28 cellular contexts compared by ENCODE assay signal in genomic region chr3:149608987-149609386, GRCh38. TPM values are rescaled to one million over a fixed set of nuclear protein-coding genes. Genes with fewer than 3 reads are reported as not detected.
A peak's percentile ranks its signal among the peaks of the same experiment; 100 is the strongest.
DNase-seq lines count a peak whose midpoint lies in the region; ATAC-seq, FAIRE-seq and TF ChIP-seq lines count a peak whose summit lies in the region.
"Had no signal": no experiment of that assay in that cellular context is flagged by ENCODE, and none has a peak within 500 bp of the region (broad histone marks: within the 10 kb centered on the region; RNA-seq: fewer than 3 reads in every experiment).

No MANE protein-coding gene starts in this region.

- no TSS peak for BruUV-seq in HepG2 (replicated peaks; lab: Mats Ljungman, UMichigan)

- CTCF ChIA-PET in HepG2 (lab: Yijun Ruan, JAX; ENCODE audit: low intra/inter-chr PET ratio, low total read pairs), result no interaction called here

- H3K79me2 ChIP-seq in HepG2 (ENCODE audit: insufficient read depth, low read length), result peaks cover 80% of the 10 kb centered on the region

- no peak for TF ChIP-seq RAD21 in HepG2 (CRISPR knock-in tag; IDR thresholded peaks at IDR 0.05)

- no peak for TF ChIP-seq CTCF in ascending aorta (IDR thresholded peaks at IDR 0.05)
- no peak for TF ChIP-seq CTCF in HepG2 (CRISPR knock-in tag; IDR thresholded peaks at IDR 0.05)
- no peak for TF ChIP-seq CTCF in spleen (IDR thresholded peaks at IDR 0.05 in 8 of 11, conservative IDR thresholded peaks at IDR 0.05 in 3 of 11)

- peak overlapping the region; percentile 65 for H3K9ac ChIP-seq in HepG2 (ENCODE audit: insufficient read depth, low read depth, low read length)

- no peak overlapping the region for H3K4me3 ChIP-seq in ascending aorta
- peak overlapping the region in 1 of 3 experiments; percentile 30; a peak in 1 of 6 replicates for H3K4me3 ChIP-seq in HepG2 (replicated peaks in 1 of 3; ENCODE audit: insufficient read depth in 1 of 3, low read depth in 2 of 3, low read length in 3 of 3)
- H3K4me3 ChIP-seq in spleen, result no peak overlapping the region
- H3K4me3 ChIP-seq: body of pancreas, gastroesophageal sphincter, GM23338, left lung, sigmoid colon, transverse colon had no signal

- H4K20me1 ChIP-seq in HepG2 (ENCODE audit: insufficient read depth, low read length), result peaks cover 2% of the 10 kb centered on the region; the same call in 1 of the 2 replicates

- TF ChIP-seq EP300 in HepG2 (IDR thresholded peaks at IDR 0.05; ENCODE audit: low read depth in 2 of 2, low read length in 2 of 2) (no peak), HepG2 (CRISPR knock-in tag; IDR thresholded peaks at IDR 0.05; ENCODE audit: borderline replicate concordance) (no peak)

- no peak for DNase-seq in ascending aorta (ENCODE audit: low spot score in 2 of 2)
- DNase-seq in HepG2 (ENCODE audit: low spot score), result no peak
- DNase-seq in spleen, result no peak
- DNase-seq in RKO (ENCODE audit: low spot score), result no peak
- DNase-seq in activated T-cell treated with anti-CD3 and anti-CD28 coated beads for 4 hours, result no peak
- DNase-seq: activated CD4-positive, CD25-positive, alpha-beta regulatory T cell; activated naive CD4-positive, alpha-beta T cell treated with anti-CD3 and anti-CD28 coated beads for 36 hours; body of pancreas; C1 segment of cervical spinal cord; DMS53; hypothalamus; KBM-7; left lung; NCI-H1105 treated with DMSO at 0.1 percent for 48 hours; NCI-H187 treated with DMSO at 0.1 percent for 48 hours; NCI-H2171 treated with DMSO at 0.1 percent for 48 hours; NCI-H510A treated with DMSO at 0.1 percent for 48 hours; sigmoid colon; stimulated activated CD4-positive, alpha-beta T cell treated with anti-CD3 and anti-CD28 coated beads, Interleukin-15, amount 100 ng/mL, for 24 hours; transverse colon had no signal

- WGBS in HepG2 (ENCODE audit: low lambda C conversion rate), result 57% methylated on average over 3 of the region's 3 CpGs
- 78 to 92% (median 87%) methylated on average over 3 of the region's 3 CpGs for WGBS in spleen, 5 donors

- TF ChIP-seq POLR2A in HepG2 (IDR thresholded peaks at IDR 0.05; ENCODE audit: insufficient read depth in 1 of 2, low read depth in 2 of 2, low read length in 2 of 2) (no peak), spleen (IDR thresholded peaks at IDR 0.05) (no peak)

- H3K9me3 ChIP-seq in ascending aorta, result no peaks in the 10 kb centered on the region
- no peaks in the 10 kb centered on the region for H3K9me3 ChIP-seq in HepG2 (ENCODE audit: low read length)
- no peaks in the 10 kb centered on the region for H3K9me3 ChIP-seq in spleen
- H3K9me3 ChIP-seq: body of pancreas, gastroesophageal sphincter, left lung, neutrophil, sigmoid colon, transverse colon had no signal

- no peak for FAIRE-seq in HepG2 (lab: Jason Lieb, UNC)
- FAIRE-seq: G401.6 had no signal

- in situ Hi-C loops in HepG2 (cut with HindIII; ENCODE audit: extremely low pct_ligation_motif_present, low pct_unique_long_range_greater_than_20kb), result no loop called here

- POLR2A ChIA-PET in HepG2 (lab: Yijun Ruan, JAX), result interaction anchor here (0.7 to 4.1 kb wide), 10 partner anchors 9 to 309 kb away, joined by 3 to 42 read pairs (median 11); partner anchors contain the start of gene WWTR1

- H3K4me2 ChIP-seq in HepG2 (ENCODE audit: low read depth, low read length), result peak overlapping the region; percentile 73
- H3K4me2 ChIP-seq: GM23338 had no signal

- H3K27ac ChIP-seq in ascending aorta (peak overlapping the region; percentile 52 to 58), HepG2 (ENCODE audit: extremely low read length, insufficient read depth, low read length) (peak overlapping the region; percentile 89), spleen (peak overlapping the region in 7 of 8 donors; percentile 56 to 85 (median 72))
- H3K27ac ChIP-seq: neutrophil had no signal

- H3K27me3 ChIP-seq in ascending aorta (no peaks in the 10 kb centered on the region), HepG2 (ENCODE audit: control insufficient read depth in 1 of 2, insufficient read depth in 2 of 2, low read length in 2 of 2) (no peaks in the 10 kb centered on the region), spleen (replicated peaks in 1 of 7) (no peaks in the 10 kb centered on the region)
- H3K27me3 ChIP-seq: body of pancreas, gastroesophageal sphincter, sigmoid colon, transverse colon had no signal

- H3K4me1 ChIP-seq in ascending aorta (peaks cover 7 to 67% of the 10 kb centered on the region in 2 donors), HepG2 (ENCODE audit: insufficient read depth, low read length) (peaks cover 100% of the 10 kb centered on the region), spleen (peaks cover 0 to 49% (median 11%) of the 10 kb centered on the region in 6 donors)

- intact Hi-C loops in ascending aorta (cut with DNase I), result no loop called here
- intact Hi-C loops in HepG2 (cut with micrococcal nuclease; ENCODE audit: unreplicated experiment), result loop anchor here (5.0 kb wide), 2 partner anchors 33 to 48 kb away; partner anchors contain the start of gene WWTR1
- intact Hi-C loops in spleen (cut with DNase I; ENCODE audit: low total_unique reads), result no loop called here

- H2AFZ ChIP-seq in HepG2 (ENCODE audit: low read length), result no peak overlapping the region
- H2AFZ ChIP-seq: GM23338 had no signal

- peak; percentile 4 for ATAC-seq in GM18909 (IDR thresholded peaks at IDR 0.05; ENCODE audit: poor library complexity, unreplicated experiment)
- peak; percentile 11; the same call in 1 of the 3 replicates for ATAC-seq in HepG2
- ATAC-seq in HG02981 (IDR thresholded peaks at IDR 0.05; ENCODE audit: unreplicated experiment), result no peak
- ATAC-seq: body of pancreas; gastroesophageal sphincter; GM23338; left lung; SK-N-SH treated with all-trans-retinoic acid at 6 μM for 48 hours; stimulated activated effector memory CD8-positive, alpha-beta T cell treated with anti-CD3 and anti-CD28 coated beads, Interleukin-12 subunit alpha, Interleukin-12 subunit beta, amount 100 ng/mL, for 72 hours had no signal

- H3K36me3 ChIP-seq in ascending aorta (no peaks in the 10 kb centered on the region), HepG2 (replicated peaks in 1 of 2; ENCODE audit: control insufficient read depth in 1 of 2, insufficient read depth in 2 of 2, low read length in 2 of 2) (peaks cover 8 to 36% of the 10 kb centered on the region in 2 experiments), spleen (no peaks in the 10 kb centered on the region)
- H3K36me3 ChIP-seq: gastroesophageal sphincter, left lung, neutrophil, sigmoid colon, transverse colon had no signal

TF ChIP-seq in HepG2, 621 proteins besides CTCF, POLR2A, EP300 and RAD21 (continues in another document):
- 0 out of 2 replicates have a peak, but pooled peaks have one; percentile 73 for TF ChIP-seq ZNF549 (CRISPR knock-in tag; IDR thresholded peaks at IDR 0.05)
- TF ChIP-seq ZNF772 (CRISPR knock-in tag; IDR thresholded peaks at IDR 0.05), result no peak

RNA-seq across cellular contexts. Expression of gene WWTR1, which starts 48.8 kb away (rescaled TPM):
- 282 TPM for total RNA-seq in ascending aorta
- total RNA-seq in HepG2 (2016; rRNA removed; fragmentation: Illumina TruSeq; extraction: Trizol), result 19.7 and 27.0 TPM in 2 replicates
- total RNA-seq in HepG2 (2016; cell fraction: cytosol; rRNA removed; fragmentation: Illumina TruSeq; extraction: Trizol; ENCODE audit: low read depth), result 3.0 and 4.5 TPM in 2 replicates
- total RNA-seq in HepG2 (2016; cell fraction: insoluble cytoplasmic fraction; rRNA removed; fragmentation: Illumina TruSeq; extraction: Trizol), result 18.2 and 25.1 TPM in 2 replicates
- total RNA-seq in HepG2 (2016; cell fraction: membrane; rRNA removed; fragmentation: Illumina TruSeq; extraction: Trizol), result 11.0 and 11.7 TPM in 2 replicates
- 22.2 and 23.3 TPM in 2 replicates for total RNA-seq in HepG2 (2016; cell fraction: nucleus; rRNA removed; fragmentation: Illumina TruSeq; extraction: Trizol)
- polyA plus RNA-seq in HepG2 (2011; rRNA removed), result 105 and 139 TPM in 2 replicates
- polyA plus RNA-seq in HepG2 (2011; cell fraction: cytosol; rRNA removed), result 87.9 and 94.0 TPM in 2 replicates
- polyA plus RNA-seq in HepG2 (2011; cell fraction: nucleus; rRNA removed), result 104 and 133 TPM in 2 replicates
- polyA plus RNA-seq in HepG2 (2012), result 75.0 and 83.3 TPM in 2 replicates
- 5.5 and 5.7 TPM in 2 replicates for polyA plus RNA-seq in HepG2 (2016; cell fraction: cytosol; fragmentation: Illumina TruSeq; extraction: Trizol; ENCODE audit: low read depth)
- 54.5 and 55.7 TPM in 2 replicates for polyA plus RNA-seq in HepG2 (2016; cell fraction: insoluble cytoplasmic fraction; fragmentation: Illumina TruSeq; extraction: Trizol; ENCODE audit: low read depth)
- 11.1 and 12.3 TPM in 2 replicates for polyA plus RNA-seq in HepG2 (2016; cell fraction: membrane; fragmentation: Illumina TruSeq; extraction: Trizol; ENCODE audit: low read depth)
- polyA plus RNA-seq in HepG2 (2016; cell fraction: nucleus; fragmentation: Illumina TruSeq; extraction: Trizol; ENCODE audit: insufficient read depth, low read depth), result 38.7 and 40.5 TPM in 2 replicates
- polyA minus RNA-seq in HepG2 (2011; rRNA and poly(A)+ RNA removed; ENCODE audit: low replicate concordance), result 71.2 and 129 TPM in 2 replicates
- polyA minus RNA-seq in HepG2 (2011; cell fraction: cytosol; rRNA and poly(A)+ RNA removed), result 90.2 and 115 TPM in 2 replicates
- 131 and 167 TPM in 2 replicates for polyA minus RNA-seq in HepG2 (2011; cell fraction: nucleus; rRNA and poly(A)+ RNA removed)
- total RNA-seq in spleen, result 10 to 100 TPM; 43.5 to 70.6 (median 63.7) TPM
- polyA plus RNA-seq in spleen, result 10 to 100 TPM in 1 of 3 donors, 1 to 10 TPM in 2; 8.4 to 15.3 (median 8.8) TPM
